In the genomic region with DNA sequence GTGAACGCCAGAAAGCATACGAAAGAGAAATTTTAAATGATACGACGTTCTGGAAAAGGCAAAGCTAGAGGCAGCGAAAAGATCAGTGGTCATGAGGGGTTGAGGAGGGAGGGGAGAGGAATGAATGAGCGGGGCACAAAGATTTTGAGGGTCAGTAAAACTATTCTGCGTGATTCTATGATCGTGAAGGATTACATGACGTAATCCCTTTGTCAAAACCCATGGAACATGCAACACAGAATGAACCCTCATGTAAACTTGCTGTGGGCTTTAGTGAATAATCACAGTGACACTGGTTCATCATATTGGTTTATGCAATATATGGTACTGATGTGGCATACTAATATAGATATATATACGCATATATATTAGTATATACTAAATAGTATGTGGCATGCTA, we compare ENCODE assay signal across 26 cellular contexts. TPM values are rescaled to one million over a fixed set of nuclear protein-coding genes. Genes with fewer than 3 reads are reported as not detected.
"Had no signal": no experiment of that assay in that cellular context is flagged by ENCODE, and none has a peak within 500 bp of the region (broad histone marks: within the 10 kb centered on the region; RNA-seq: fewer than 3 reads in every experiment).

No MANE protein-coding gene starts in this region.

- H3K27me3 ChIP-seq: hepatocyte, ovary, uterus had no signal

- H3K4me3 ChIP-seq: hepatocyte, left ventricle myocardium inferior, ovary, sigmoid colon, spleen, tibial nerve, uterus had no signal

- H3K36me3 Mint-ChIP-seq: naive thymus-derived CD8-positive, alpha-beta T cell; stimulated activated memory B cell treated with anti-CD40 and anti-IgM and Interleukin-4, amounts not matched to agents 10 μg/mL and 1 μg/mL and 100 μg/mL, for 72 hours; type B pancreatic cell had no signal

- H3K79me2 ChIP-seq: hepatocyte had no signal

- H3K9me3 Mint-ChIP-seq: naive thymus-derived CD8-positive, alpha-beta T cell; nephron; neural crest cell; stimulated activated memory B cell treated with anti-CD40 and anti-IgM and Interleukin-4, amounts not matched to agents 10 μg/mL and 1 μg/mL and 100 μg/mL, for 72 hours; stimulated activated naive CD8-positive, alpha-beta T cell treated with anti-CD3 and anti-CD28 coated beads, Interleukin-15, amount 100 ng/mL, for 72 hours; type B pancreatic cell had no signal

- H3K4me1 ChIP-seq: left ventricle myocardium inferior, sigmoid colon, spleen, uterus had no signal

- H3K4me1 Mint-ChIP-seq: nephron; stimulated activated memory B cell treated with anti-CD40 and anti-IgM and Interleukin-4, amounts not matched to agents 10 μg/mL and 1 μg/mL and 100 μg/mL, for 72 hours; stimulated activated naive CD8-positive, alpha-beta T cell treated with anti-CD3 and anti-CD28 coated beads, Interleukin-15, amount 100 ng/mL, for 72 hours had no signal

- H3K4me3 Mint-ChIP-seq: naive thymus-derived CD8-positive, alpha-beta T cell; nephron; neural crest cell; stimulated activated memory B cell treated with anti-CD40 and anti-IgM and Interleukin-4, amounts not matched to agents 10 μg/mL and 1 μg/mL and 100 μg/mL, for 72 hours; stimulated activated naive CD8-positive, alpha-beta T cell treated with anti-CD3 and anti-CD28 coated beads, Interleukin-15, amount 100 ng/mL, for 72 hours; type B pancreatic cell had no signal

- DNase-seq: left ventricle myocardium inferior; mesenchymal stem cell; naive thymus-derived CD8-positive, alpha-beta T cell; occipital lobe; ovary; retina; right cardiac atrium; sigmoid colon; small intestine; spleen; stimulated activated CD4-positive, alpha-beta T cell treated with anti-CD3 and anti-CD28 coated beads, Interleukin-4, amount 100 ng/mL, for 4 hours; stimulated activated CD8-positive, alpha-beta memory T cell treated with anti-CD3 and anti-CD28 coated beads, Interleukin-4, amount 100 ng/mL, for 48 hours; stimulated activated naive CD4-positive, alpha-beta T cell treated with Interleukin-2 at 50 U/mL for 16 hours; stimulated activated naive CD8-positive, alpha-beta T cell treated with anti-CD3 and anti-CD28 coated beads, Interleukin-15, amount 100 ng/mL, for 72 hours; substantia nigra; uterus had no signal

- H3K36me3 ChIP-seq: left ventricle myocardium inferior, neutrophil, ovary, sigmoid colon, spleen, tibial nerve, uterus had no signal

- H3K9me3 ChIP-seq: left ventricle myocardium inferior, neutrophil, ovary, sigmoid colon, spleen, tibial nerve, uterus had no signal

- H3K4me2 ChIP-seq: hepatocyte had no signal

- ATAC-seq: naive thymus-derived CD8-positive, alpha-beta T cell; right cardiac atrium; stimulated activated memory B cell treated with anti-CD40 and anti-IgM and Interleukin-4, amounts not matched to agents 10 μg/mL and 1 μg/mL and 100 μg/mL, for 72 hours; stimulated activated naive CD8-positive, alpha-beta T cell treated with anti-CD3 and anti-CD28 coated beads, Interleukin-15, amount 100 ng/mL, for 72 hours had no signal

- H2AFZ ChIP-seq: hepatocyte had no signal

- H3K27ac ChIP-seq: hepatocyte, left ventricle myocardium inferior, neutrophil, ovary, sigmoid colon, spleen, tibial nerve, uterus had no signal

- H3K27ac Mint-ChIP-seq: naive thymus-derived CD8-positive, alpha-beta T cell; nephron; progenitor cell of endocrine pancreas; stimulated activated memory B cell treated with anti-CD40 and anti-IgM and Interleukin-4, amounts not matched to agents 10 μg/mL and 1 μg/mL and 100 μg/mL, for 72 hours; stimulated activated naive CD8-positive, alpha-beta T cell treated with anti-CD3 and anti-CD28 coated beads, Interleukin-15, amount 100 ng/mL, for 72 hours; type B pancreatic cell had no signal

RNA-seq across cellular contexts. Expression of gene LRRC38, which starts 13.0 kb away (rescaled TPM):
- total RNA-seq: mucosa of gallbladder; naive thymus-derived CD8-positive, alpha-beta T cell; neural crest cell; occipital lobe; progenitor cell of endocrine pancreas; sigmoid colon; ureter; uterus had no signal
- polyA plus RNA-seq: naive thymus-derived CD8-positive, alpha-beta T cell; sigmoid colon had no signal
